1 cellular context compared by ENCODE assay signal in genomic region chr16:30052671-30053372, GRCh38.
A peak's percentile ranks its signal among the peaks of the same experiment; 100 is the strongest.
TF ChIP-seq lines count a peak whose summit lies in the region.

No MANE protein-coding gene starts in this region.

TF ChIP-seq in HepG2, 621 proteins besides CTCF, POLR2A, EP300 and RAD21 (continued from another document and continues in another):
- peak; percentile 98; the same call in 1 of the 2 replicates for TF ChIP-seq IRF9 (CRISPR knock-in tag; IDR thresholded peaks at IDR 0.05; ENCODE audit: borderline replicate concordance)
- TF ChIP-seq ZNF7 (CRISPR knock-in tag; IDR thresholded peaks at IDR 0.05) = peak; percentile 8; the same call in 1 of the 2 replicates
- TF ChIP-seq U2AF2 (IDR thresholded peaks at IDR 0.05; ENCODE audit: low read depth, low read length) = no peak
- peak; percentile 91; the same call in 1 of the 2 replicates for TF ChIP-seq ZNF672 (CRISPR knock-in tag; IDR thresholded peaks at IDR 0.05)
- TF ChIP-seq PHF5A (CRISPR knock-in tag; IDR thresholded peaks at IDR 0.05; ENCODE audit: low read depth, unreplicated experiment) = peak; percentile 68
- no peak for TF ChIP-seq RBM39 (IDR thresholded peaks at IDR 0.05; ENCODE audit: low read depth, low read length, poor library complexity, severe bottlenecking)
- TF ChIP-seq ATF7-NPFF (CRISPR knock-in tag; IDR thresholded peaks at IDR 0.05; ENCODE audit: low read depth) = peak; percentile 98
- peak; percentile 87; the same call in 1 of the 2 replicates for TF ChIP-seq ISX (CRISPR knock-in tag; conservative IDR thresholded peaks at IDR 0.05)
- peak; percentile 98; the same call in 1 of the 2 replicates for TF ChIP-seq KDM5B (CRISPR knock-in tag; IDR thresholded peaks at IDR 0.05; ENCODE audit: borderline replicate concordance)
- TF ChIP-seq ZNF713 (CRISPR knock-in tag; IDR thresholded peaks at IDR 0.05) = no peak; the same call in 1 of the 2 replicates
- TF ChIP-seq ZNF572 (CRISPR knock-in tag; IDR thresholded peaks at IDR 0.05) = peak; percentile 69; the same call in 1 of the 2 replicates
- peak; percentile 78 for TF ChIP-seq TBX3 (IDR thresholded peaks at IDR 0.05; ENCODE audit: borderline replicate concordance)
- peak; percentile 74; the same call in 1 of the 2 replicates for TF ChIP-seq ZNF180 (CRISPR knock-in tag; IDR thresholded peaks at IDR 0.05; ENCODE audit: borderline replicate concordance, low read depth)
- no peak; the same call in 1 of the 2 replicates for TF ChIP-seq PREB (CRISPR knock-in tag; IDR thresholded peaks at IDR 0.05)
- peak; percentile 76 for TF ChIP-seq MED1 (CRISPR knock-in tag; IDR thresholded peaks at IDR 0.05)
- peak; percentile 95 for TF ChIP-seq ZNF883 (CRISPR knock-in tag; IDR thresholded peaks at IDR 0.05; ENCODE audit: not compliant biosample characterization)
- TF ChIP-seq REXO4 (CRISPR knock-in tag; IDR thresholded peaks at IDR 0.05; ENCODE audit: borderline replicate concordance) = no peak; the same call in 1 of the 2 replicates
- no peak for TF ChIP-seq ZBTB40 (IDR thresholded peaks at IDR 0.05)
- peak; percentile 95 for TF ChIP-seq ZBTB40 (CRISPR knock-in tag; IDR thresholded peaks at IDR 0.05)
- TF ChIP-seq ZNF335 (CRISPR knock-in tag; IDR thresholded peaks at IDR 0.05) = peak; percentile 81; the same call in 1 of the 2 replicates
- TF ChIP-seq ZNF773 (CRISPR knock-in tag; IDR thresholded peaks at IDR 0.05; ENCODE audit: borderline replicate concordance) = peak; percentile 67; the same call in 1 of the 2 replicates
- peak; percentile 97 for TF ChIP-seq ZNF136 (CRISPR knock-in tag; IDR thresholded peaks at IDR 0.05; ENCODE audit: low read depth)
- peak; percentile 43; the same call in 1 of the 2 replicates for TF ChIP-seq HNF4G (IDR thresholded peaks at IDR 0.05; ENCODE audit: borderline replicate concordance, low read depth, low read length)
- peak; percentile 82; the same call in 1 of the 2 replicates for TF ChIP-seq HNF4G (CRISPR knock-in tag; IDR thresholded peaks at IDR 0.05; ENCODE audit: borderline replicate concordance, low read depth)
- no peak for TF ChIP-seq DDIT3 (CRISPR knock-in tag; IDR thresholded peaks at IDR 0.05)
- peak; percentile 92 for TF ChIP-seq ZNF18 (CRISPR knock-in tag; IDR thresholded peaks at IDR 0.05; ENCODE audit: insufficient replicate concordance)
- peak; percentile 83; the same call in 1 of the 2 replicates for TF ChIP-seq ZXDC (CRISPR knock-in tag; IDR thresholded peaks at IDR 0.05)
- peak; percentile 86; the same call in 1 of the 2 replicates for TF ChIP-seq YEATS4 (CRISPR knock-in tag; IDR thresholded peaks at IDR 0.05; ENCODE audit: borderline replicate concordance)
- 0 out of 2 replicates have a peak, but pooled peaks have one; percentile 51 for TF ChIP-seq ZNF615 (CRISPR knock-in tag; IDR thresholded peaks at IDR 0.05; ENCODE audit: borderline replicate concordance)
- TF ChIP-seq EED (CRISPR knock-in tag; IDR thresholded peaks at IDR 0.05) = peak; percentile 91; the same call in 1 of the 2 replicates
- TF ChIP-seq USF2 (IDR thresholded peaks at IDR 0.05; ENCODE audit: low read depth, low read length) = no peak
- TF ChIP-seq USF2 (CRISPR knock-in tag; IDR thresholded peaks at IDR 0.05; ENCODE audit: borderline replicate concordance) = no peak; the same call in 1 of the 2 replicates
- TF ChIP-seq YEATS2 (CRISPR knock-in tag; IDR thresholded peaks at IDR 0.05; ENCODE audit: borderline replicate concordance) = peak; percentile 99
- TF ChIP-seq RFXANK (CRISPR knock-in tag; IDR thresholded peaks at IDR 0.05) = peak; percentile 80; the same call in 1 of the 2 replicates
- peak; percentile 95 for TF ChIP-seq HOXA3 (CRISPR knock-in tag; IDR thresholded peaks at IDR 0.05)
- peak; percentile 90; the same call in 1 of the 2 replicates for TF ChIP-seq ZFP36L2 (CRISPR knock-in tag; IDR thresholded peaks at IDR 0.05)
- peak; percentile 97 for TF ChIP-seq MXD3 (CRISPR knock-in tag; IDR thresholded peaks at IDR 0.05)
- TF ChIP-seq ZNF484 (CRISPR knock-in tag; IDR thresholded peaks at IDR 0.05; ENCODE audit: borderline replicate concordance, low read depth) = 0 out of 2 replicates have a peak, but pooled peaks have one; percentile 21
- TF ChIP-seq ZNF639 (CRISPR knock-in tag; conservative IDR thresholded peaks at IDR 0.05) = peak; percentile 91
- TF ChIP-seq RELA (CRISPR knock-in tag; IDR thresholded peaks at IDR 0.05) = peak; percentile 93; the same call in 1 of the 2 replicates
- no peak for TF ChIP-seq ZNF292 (CRISPR knock-in tag; IDR thresholded peaks at IDR 0.05; ENCODE audit: borderline replicate concordance, low read depth)
